2 cellular contexts compared by ENCODE assay signal in genomic region chr11:109877043-109877442, GRCh38.
TF ChIP-seq lines count a peak whose summit lies in the region.

No MANE protein-coding gene starts in this region.

TF ChIP-seq in SK-N-SH, 30 proteins besides CTCF, POLR2A, EP300 and RAD21 (continued from another document):
- no peak for TF ChIP-seq NFIC (IDR thresholded peaks at IDR 0.05; ENCODE audit: borderline replicate concordance)
- no peak for TF ChIP-seq TAF1 (IDR thresholded peaks at IDR 0.05; ENCODE audit: borderline replicate concordance, low read depth, low read length)
- TF ChIP-seq IRF3 (IDR thresholded peaks at IDR 0.05; ENCODE audit: low read depth, low read length) = no peak
- no peak for TF ChIP-seq TEAD4 (IDR thresholded peaks at IDR 0.05; ENCODE audit: borderline replicate concordance, insufficient read depth)
- TF ChIP-seq, protein P1, sequence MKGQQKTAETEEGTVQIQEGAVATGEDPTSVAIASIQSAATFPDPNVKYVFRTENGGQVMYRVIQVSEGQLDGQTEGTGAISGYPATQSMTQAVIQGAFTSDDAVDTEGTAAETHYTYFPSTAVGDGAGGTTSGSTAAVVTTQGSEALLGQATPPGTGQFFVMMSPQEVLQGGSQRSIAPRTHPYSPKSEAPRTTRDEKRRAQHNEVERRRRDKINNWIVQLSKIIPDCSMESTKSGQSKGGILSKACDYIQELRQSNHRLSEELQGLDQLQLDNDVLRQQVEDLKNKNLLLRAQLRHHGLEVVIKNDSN (IDR thresholded peaks at IDR 0.05; ENCODE audit: borderline replicate concordance, low read depth) = no peak
- no peak for TF ChIP-seq REST (IDR thresholded peaks at IDR 0.05; ENCODE audit: low read depth, low read length)
TF ChIP-seq in SK-N-SH: peak in this region for 0.

TF ChIP-seq in SK-N-SH treated with all-trans-retinoic acid at 6 μM for 48 hours, 23 proteins besides CTCF, POLR2A, EP300 and RAD21 (continued from another document):
- TF ChIP-seq, protein P2, sequence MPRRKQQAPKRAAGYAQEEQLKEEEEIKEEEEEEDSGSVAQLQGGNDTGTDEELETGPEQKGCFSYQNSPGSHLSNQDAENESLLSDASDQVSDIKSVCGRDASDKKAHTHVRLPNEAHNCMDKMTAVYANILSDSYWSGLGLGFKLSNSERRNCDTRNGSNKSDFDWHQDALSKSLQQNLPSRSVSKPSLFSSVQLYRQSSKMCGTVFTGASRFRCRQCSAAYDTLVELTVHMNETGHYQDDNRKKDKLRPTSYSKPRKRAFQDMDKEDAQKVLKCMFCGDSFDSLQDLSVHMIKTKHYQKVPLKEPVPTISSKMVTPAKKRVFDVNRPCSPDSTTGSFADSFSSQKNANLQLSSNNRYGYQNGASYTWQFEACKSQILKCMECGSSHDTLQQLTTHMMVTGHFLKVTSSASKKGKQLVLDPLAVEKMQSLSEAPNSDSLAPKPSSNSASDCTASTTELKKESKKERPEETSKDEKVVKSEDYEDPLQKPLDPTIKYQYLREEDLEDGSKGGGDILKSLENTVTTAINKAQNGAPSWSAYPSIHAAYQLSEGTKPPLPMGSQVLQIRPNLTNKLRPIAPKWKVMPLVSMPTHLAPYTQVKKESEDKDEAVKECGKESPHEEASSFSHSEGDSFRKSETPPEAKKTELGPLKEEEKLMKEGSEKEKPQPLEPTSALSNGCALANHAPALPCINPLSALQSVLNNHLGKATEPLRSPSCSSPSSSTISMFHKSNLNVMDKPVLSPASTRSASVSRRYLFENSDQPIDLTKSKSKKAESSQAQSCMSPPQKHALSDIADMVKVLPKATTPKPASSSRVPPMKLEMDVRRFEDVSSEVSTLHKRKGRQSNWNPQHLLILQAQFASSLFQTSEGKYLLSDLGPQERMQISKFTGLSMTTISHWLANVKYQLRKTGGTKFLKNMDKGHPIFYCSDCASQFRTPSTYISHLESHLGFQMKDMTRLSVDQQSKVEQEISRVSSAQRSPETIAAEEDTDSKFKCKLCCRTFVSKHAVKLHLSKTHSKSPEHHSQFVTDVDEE (CRISPR knock-in tag; IDR thresholded peaks at IDR 0.05) = no peak
